Comparison of ENCODE assay signal across 19 cellular contexts in the genomic region with DNA sequence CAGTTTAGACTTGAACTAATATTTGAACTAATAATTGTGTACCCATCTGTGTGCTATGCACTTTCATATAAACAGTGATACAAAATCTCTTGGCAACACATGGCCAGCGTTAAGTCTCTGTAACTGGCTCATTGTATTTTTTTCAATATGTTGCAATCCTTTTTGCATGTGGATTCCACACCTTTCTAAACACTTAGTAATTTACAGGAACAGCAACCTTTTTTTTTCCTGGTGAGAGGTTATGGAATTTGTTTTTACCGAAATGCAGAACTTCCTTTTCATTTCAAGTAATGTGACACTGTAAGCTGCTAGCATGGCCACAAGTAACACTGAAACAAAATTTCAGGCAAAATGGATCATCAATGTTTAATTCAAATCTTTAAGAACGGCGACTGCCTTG.
"Had no signal": no experiment of that assay in that cellular context is flagged by ENCODE, and none has a peak within 500 bp of the region (broad histone marks: within the 10 kb centered on the region; RNA-seq: fewer than 3 reads in every experiment).

No MANE protein-coding gene starts in this region.

- H3K27ac ChIP-seq: cardiac muscle cell, dorsolateral prefrontal cortex, esophagus squamous epithelium, gastrocnemius medialis, heart left ventricle, neutrophil, SK-N-MC had no signal

- H3K27ac Mint-ChIP-seq: activated naive CD8-positive, alpha-beta T cell treated with anti-CD3 and anti-CD28 coated beads for 36 hours; activated T-helper 1 cell treated with anti-CD3 and anti-CD28 coated beads, Interleukin-12 subunit alpha, Interleukin-12 subunit beta, Interleukin-2, Interleukin-4 antibody, amounts not matched to agents 30 ng/mL and 10 ng/mL and 1 ng/mL, durations not matched to agents 14 hours and 24 hours and 36 hours; naive thymus-derived CD4-positive, alpha-beta T cell had no signal

- H3K4me3 Mint-ChIP-seq: activated naive CD8-positive, alpha-beta T cell treated with anti-CD3 and anti-CD28 coated beads for 36 hours; activated T-helper 1 cell treated with anti-CD3 and anti-CD28 coated beads, Interleukin-12 subunit alpha, Interleukin-12 subunit beta, Interleukin-2, Interleukin-4 antibody, amounts not matched to agents 30 ng/mL and 10 ng/mL and 1 ng/mL, durations not matched to agents 14 hours and 24 hours and 36 hours; naive thymus-derived CD4-positive, alpha-beta T cell had no signal

- H3K36me3 ChIP-seq: cardiac muscle cell, esophagus squamous epithelium, gastrocnemius medialis, heart left ventricle, neutrophil, upper lobe of left lung had no signal

- H3K9me3 Mint-ChIP-seq: activated naive CD8-positive, alpha-beta T cell treated with anti-CD3 and anti-CD28 coated beads for 36 hours; activated T-helper 1 cell treated with anti-CD3 and anti-CD28 coated beads, Interleukin-12 subunit alpha, Interleukin-12 subunit beta, Interleukin-2, Interleukin-4 antibody, amounts not matched to agents 30 ng/mL and 10 ng/mL and 1 ng/mL, durations not matched to agents 14 hours and 24 hours and 36 hours; naive thymus-derived CD4-positive, alpha-beta T cell had no signal

- H3K27me3 ChIP-seq: cardiac muscle cell, dorsolateral prefrontal cortex, esophagus squamous epithelium, gastrocnemius medialis, heart left ventricle, upper lobe of left lung had no signal

- H3K4me3 ChIP-seq: cardiac muscle cell, dorsolateral prefrontal cortex, esophagus squamous epithelium, gastrocnemius medialis, heart left ventricle, SK-N-MC, upper lobe of left lung had no signal

- DNase-seq: activated CD4-positive, alpha-beta T cell treated with anti-CD3 and anti-CD28 coated beads, Interleukin-2, amount 50 U/mL, for 1 hour; activated naive CD8-positive, alpha-beta T cell treated with anti-CD3 and anti-CD28 coated beads for 36 hours; anterior cingulate cortex; dorsolateral prefrontal cortex; esophagus squamous epithelium; gastrocnemius medialis; heart left ventricle; islet precursor cell; naive thymus-derived CD4-positive, alpha-beta T cell; posterior cingulate gyrus; stimulated activated CD4-positive, alpha-beta T cell treated with anti-CD3 and anti-CD28 coated beads, Interleukin-15, amount 100 ng/mL, for 24 hours; stimulated activated CD4-positive, alpha-beta T cell treated with anti-CD3 and anti-CD28 coated beads, Interleukin-4, amount 100 ng/mL, for 24 hours; stimulated activated naive CD4-positive, alpha-beta T cell had no signal

- H3K36me3 Mint-ChIP-seq: activated naive CD8-positive, alpha-beta T cell treated with anti-CD3 and anti-CD28 coated beads for 36 hours; naive thymus-derived CD4-positive, alpha-beta T cell had no signal

- H3K4me1 ChIP-seq: upper lobe of left lung had no signal

- H3K4me1 Mint-ChIP-seq: activated naive CD8-positive, alpha-beta T cell treated with anti-CD3 and anti-CD28 coated beads for 36 hours had no signal

- ATAC-seq: activated CD4-positive, CD25-positive, alpha-beta regulatory T cell treated with anti-CD3 and anti-CD28 coated beads, Interleukin-2, amount 50 U/mL, for 24 hours; gastrocnemius medialis; heart left ventricle; naive thymus-derived CD4-positive, alpha-beta T cell had no signal

- H3K9me3 ChIP-seq: esophagus squamous epithelium, gastrocnemius medialis, heart left ventricle, neutrophil, upper lobe of left lung had no signal
